In the genomic region with DNA sequence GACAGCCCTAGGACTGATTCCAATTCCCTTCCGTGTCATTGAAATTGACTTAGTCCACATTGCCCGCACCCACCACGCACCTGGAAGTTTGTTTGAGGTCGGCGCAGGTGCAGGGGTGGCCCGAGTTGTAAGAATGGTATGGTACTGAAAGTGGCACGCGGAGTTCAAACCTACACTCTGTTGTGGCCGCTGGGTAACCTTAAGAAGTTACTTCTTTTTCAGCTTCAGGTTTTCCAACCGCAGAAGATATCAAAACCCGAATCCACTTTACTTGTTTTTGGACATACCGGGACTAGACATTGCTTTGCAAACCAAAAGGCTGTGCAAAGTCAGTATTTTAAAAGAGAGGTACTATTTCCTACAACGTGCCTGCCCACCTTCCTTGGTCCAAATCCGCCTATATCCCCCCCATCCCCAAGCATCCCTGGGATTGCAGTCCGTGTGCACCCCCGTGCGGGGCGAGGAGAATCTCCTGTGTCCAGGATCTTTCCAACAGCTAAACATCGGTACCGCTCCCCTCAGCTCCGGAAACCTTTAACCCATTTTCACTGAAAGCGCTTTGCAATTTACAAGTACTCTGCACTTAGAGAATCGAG, we compare ENCODE assay signal across 8 cellular contexts. TPM values are rescaled to one million over a fixed set of nuclear protein-coding genes. Genes with fewer than 3 reads are reported as not detected.
DNase-seq lines count a peak whose midpoint lies in the region; ATAC-seq and TF ChIP-seq lines count a peak whose summit lies in the region.

No MANE protein-coding gene starts in this region.

- peak overlapping the region; percentile 37 for H3K4me3 ChIP-seq in lower leg skin (ENCODE audit: low read depth, poor library complexity, severe bottlenecking)
- H3K4me3 ChIP-seq in thymus (ENCODE audit: low read length) = peak overlapping the region; percentile 5

- no peak for TF ChIP-seq POLR2A in lower leg skin (IDR thresholded peaks at IDR 0.05)

- POLR2A ChIA-PET in activated CD8-positive, alpha-beta T cell treated with anti-CD3 and anti-CD28 coated beads, Interleukin-2, amount 10 ng/mL, durations not matched to agents 7 days and 5 days (lab: Charles Lee) = no interaction called here
- POLR2A ChIA-PET in activated CD8-positive, alpha-beta T cell treated with anti-CD3 and anti-CD28 coated beads for 36 hours (lab: Charles Lee) = no interaction called here

- DNase-seq in activated CD8-positive, alpha-beta T cell treated with anti-CD3 and anti-CD28 coated beads, Interleukin-2, amount 10 ng/mL, durations not matched to agents 7 days and 5 days = no peak
- DNase-seq in activated CD8-positive, alpha-beta T cell treated with anti-CD3 and anti-CD28 coated beads for 36 hours = no peak
- DNase-seq in lower leg skin (ENCODE audit: low spot score in 2 of 2) = no peak
- no peak for DNase-seq in SKM-1 (lab: John Stamatoyannopoulos, UW; ENCODE audit: unreplicated experiment)
- no peak for DNase-seq in NOMO-1 treated with dmso at 0.1 percent for 144 hours (lab: John Stamatoyannopoulos, UW; ENCODE audit: unreplicated experiment)

- no peak overlapping the region for H3K27ac Mint-ChIP-seq in activated CD8-positive, alpha-beta T cell treated with anti-CD3 and anti-CD28 coated beads, Interleukin-2, amount 10 ng/mL, durations not matched to agents 7 days and 5 days
- no peak overlapping the region for H3K27ac Mint-ChIP-seq in activated CD8-positive, alpha-beta T cell treated with anti-CD3 and anti-CD28 coated beads for 36 hours
- H3K27ac Mint-ChIP-seq in brain = peak overlapping the region in 4 of 5 experiments; percentile 38 to 85 (median 61)

- peaks cover 41% of the 10 kb centered on the region for H3K4me1 Mint-ChIP-seq in activated CD8-positive, alpha-beta T cell treated with anti-CD3 and anti-CD28 coated beads, Interleukin-2, amount 10 ng/mL, durations not matched to agents 7 days and 5 days (ENCODE audit: low read depth)
- peaks cover 25% of the 10 kb centered on the region for H3K4me1 Mint-ChIP-seq in activated CD8-positive, alpha-beta T cell treated with anti-CD3 and anti-CD28 coated beads for 36 hours (ENCODE audit: low read depth)
- peaks cover 46% of the 10 kb centered on the region for H3K4me1 Mint-ChIP-seq in brain

- 4 to 5% methylated on average over 23 of the region's 23 CpGs for WGBS in lower leg skin, 2 donors
- WGBS in thymus = 10% methylated on average over 23 of the region's 23 CpGs

- H3K9me3 Mint-ChIP-seq in activated CD8-positive, alpha-beta T cell treated with anti-CD3 and anti-CD28 coated beads, Interleukin-2, amount 10 ng/mL, durations not matched to agents 7 days and 5 days (ENCODE audit: insufficient read depth) = no peaks in the 10 kb centered on the region
- H3K9me3 Mint-ChIP-seq in activated CD8-positive, alpha-beta T cell treated with anti-CD3 and anti-CD28 coated beads for 36 hours = no peaks in the 10 kb centered on the region
- H3K9me3 Mint-ChIP-seq in brain = no peaks in the 10 kb centered on the region

- H3K4me1 ChIP-seq in thymus (ENCODE audit: control insufficient read depth, insufficient read depth, low read length) = no peaks in the 10 kb centered on the region

- CTCF ChIA-PET in activated CD8-positive, alpha-beta T cell treated with anti-CD3 and anti-CD28 coated beads, Interleukin-2, amount 10 ng/mL, durations not matched to agents 7 days and 5 days (lab: Charles Lee) = interaction anchor here (2.0 kb wide), 1 partner anchor 29 kb away, joined by 4 read pairs; no protein-coding TSS in a partner anchor
- CTCF ChIA-PET in activated CD8-positive, alpha-beta T cell treated with anti-CD3 and anti-CD28 coated beads for 36 hours (lab: Charles Lee) = interaction anchor here (1.6 kb wide), 1 partner anchor 1168 kb away, joined by 5 read pairs; no protein-coding TSS in a partner anchor

- H3K4me3 Mint-ChIP-seq in activated CD8-positive, alpha-beta T cell treated with anti-CD3 and anti-CD28 coated beads, Interleukin-2, amount 10 ng/mL, durations not matched to agents 7 days and 5 days = peak overlapping the region; percentile 40
- no peak overlapping the region for H3K4me3 Mint-ChIP-seq in activated CD8-positive, alpha-beta T cell treated with anti-CD3 and anti-CD28 coated beads for 36 hours
- H3K4me3 Mint-ChIP-seq in brain = peak overlapping the region; percentile 87 to 93 (median 90)

- H3K27ac ChIP-seq in thymus (ENCODE audit: low read depth) = no peak overlapping the region

- peaks cover 63% of the 10 kb centered on the region for H3K27me3 Mint-ChIP-seq in activated CD8-positive, alpha-beta T cell treated with anti-CD3 and anti-CD28 coated beads, Interleukin-2, amount 10 ng/mL, durations not matched to agents 7 days and 5 days (ENCODE audit: low read depth)
- peaks cover 66% of the 10 kb centered on the region for H3K27me3 Mint-ChIP-seq in activated CD8-positive, alpha-beta T cell treated with anti-CD3 and anti-CD28 coated beads for 36 hours
- H3K27me3 Mint-ChIP-seq in brain = peaks cover 79% of the 10 kb centered on the region

- no peak for ATAC-seq in activated CD8-positive, alpha-beta T cell treated with anti-CD3 and anti-CD28 coated beads, Interleukin-2, amount 10 ng/mL, durations not matched to agents 7 days and 5 days
- ATAC-seq in activated CD8-positive, alpha-beta T cell treated with anti-CD3 and anti-CD28 coated beads for 36 hours = no peak
- ATAC-seq in activated CD4-positive, CD25-positive, alpha-beta regulatory T cell treated with anti-CD3 and anti-CD28 coated beads, Interleukin-2, amount 50 U/mL, for 24 hours = no peak

- H3K36me3 ChIP-seq in thymus (ENCODE audit: control insufficient read depth, insufficient read depth) = no peaks in the 10 kb centered on the region

- no peak for TF ChIP-seq CTCF in activated CD8-positive, alpha-beta T cell treated with anti-CD3 and anti-CD28 coated beads for 36 hours (IDR thresholded peaks at IDR 0.05)
- TF ChIP-seq CTCF in brain (conservative IDR thresholded peaks at IDR 0.05) (no peak), lower leg skin (IDR thresholded peaks at IDR 0.05) (no peak)

- H3K36me3 Mint-ChIP-seq in activated CD8-positive, alpha-beta T cell treated with anti-CD3 and anti-CD28 coated beads, Interleukin-2, amount 10 ng/mL, durations not matched to agents 7 days and 5 days (ENCODE audit: low read depth) = peaks cover 2% of the 10 kb centered on the region
- H3K36me3 Mint-ChIP-seq in activated CD8-positive, alpha-beta T cell treated with anti-CD3 and anti-CD28 coated beads for 36 hours (ENCODE audit: low read depth) = no peaks in the 10 kb centered on the region
- H3K36me3 Mint-ChIP-seq in brain = peaks cover 6% of the 10 kb centered on the region

- intact Hi-C loops in activated CD8-positive, alpha-beta T cell treated with anti-CD3 and anti-CD28 coated beads for 36 hours (cut with micrococcal nuclease) = loop anchor here (5.0 kb wide), 2 partner anchors 432 to 1167 kb away; no protein-coding TSS in a partner anchor
- intact Hi-C loops in lower leg skin (cut with DNase I; ENCODE audit: low total_unique reads) = loop anchor here (5.0 kb wide), 1 partner anchor 1167 kb away; no protein-coding TSS in a partner anchor

- peaks cover 41% of the 10 kb centered on the region for H3K27me3 ChIP-seq in thymus (ENCODE audit: control insufficient read depth, insufficient read depth)

- no peaks in the 10 kb centered on the region for H3K9me3 ChIP-seq in thymus (ENCODE audit: control insufficient read depth)

RNA-seq across cellular contexts. Expression of gene IGFBP3, which starts 1.0 kb away (rescaled TPM):
- 1 to 10 TPM in 1 of 2 experiments, under 1 TPM in 1; 0.90 to 1.0 TPM for total RNA-seq in activated CD8-positive, alpha-beta T cell treated with anti-CD3 and anti-CD28 coated beads, Interleukin-2, amount 10 ng/mL, durations not matched to agents 7 days and 5 days
- under 1 TPM in 1 of 2 experiments, not detected in 1; 0.25 TPM for total RNA-seq in activated CD8-positive, alpha-beta T cell treated with anti-CD3 and anti-CD28 coated beads for 36 hours
- polyA plus RNA-seq in brain (ENCODE audit: insufficient read depth, low read depth, low replicate concordance) (39.9 TPM), thymus (96.0 TPM)
- 100 to 1,000 TPM; 126 to 765 (median 207) TPM for total RNA-seq in lower leg skin

RNA-seq across cellular contexts. Expression of gene IGFBP1, which starts 31.8 kb away (rescaled TPM):
- total RNA-seq in activated CD8-positive, alpha-beta T cell treated with anti-CD3 and anti-CD28 coated beads, Interleukin-2, amount 10 ng/mL, durations not matched to agents 7 days and 5 days = not detected
- total RNA-seq in activated CD8-positive, alpha-beta T cell treated with anti-CD3 and anti-CD28 coated beads for 36 hours = not detected
- polyA plus RNA-seq in brain (ENCODE audit: insufficient read depth, low read depth, low replicate concordance) (0.81 TPM), thymus (17.2 TPM)
- not detected for total RNA-seq in lower leg skin

RNA-seq across cellular contexts. Expression of gene CCDC201, which starts 47.2 kb away (rescaled TPM):
- total RNA-seq in activated CD8-positive, alpha-beta T cell treated with anti-CD3 and anti-CD28 coated beads, Interleukin-2, amount 10 ng/mL, durations not matched to agents 7 days and 5 days = not detected
- total RNA-seq in activated CD8-positive, alpha-beta T cell treated with anti-CD3 and anti-CD28 coated beads for 36 hours = not detected
- polyA plus RNA-seq in brain (ENCODE audit: insufficient read depth, low read depth, low replicate concordance) (not detected), thymus (0.09 TPM)
- total RNA-seq in lower leg skin = not detected

Comparison
In these comparisons a context has a peak if more than half of its experiments do, and no peak if none do; other contexts are left out.
1. H3K27ac Mint-ChIP-seq: peak in brain (4 of 5); none in activated CD8-positive, alpha-beta T cell treated with anti-CD3 and anti-CD28 coated beads, Interleukin-2, amount 10 ng/mL, durations not matched to agents 7 days and 5 days (single experiment) and activated CD8-positive, alpha-beta T cell treated with anti-CD3 and anti-CD28 coated beads for 36 hours (single experiment).
2. RNA of gene IGFBP3, which starts 1.0 kb away (total RNA-seq): 126 to 765 TPM in lower leg skin; 0.90 to 1.0 TPM in activated CD8-positive, alpha-beta T cell treated with anti-CD3 and anti-CD28 coated beads, Interleukin-2, amount 10 ng/mL, durations not matched to agents 7 days and 5 days and 0.25 TPM in activated CD8-positive, alpha-beta T cell treated with anti-CD3 and anti-CD28 coated beads for 36 hours; every median in the first group is over 10 times any median in the second.